21 cellular contexts compared by ENCODE assay signal in the genomic region with DNA sequence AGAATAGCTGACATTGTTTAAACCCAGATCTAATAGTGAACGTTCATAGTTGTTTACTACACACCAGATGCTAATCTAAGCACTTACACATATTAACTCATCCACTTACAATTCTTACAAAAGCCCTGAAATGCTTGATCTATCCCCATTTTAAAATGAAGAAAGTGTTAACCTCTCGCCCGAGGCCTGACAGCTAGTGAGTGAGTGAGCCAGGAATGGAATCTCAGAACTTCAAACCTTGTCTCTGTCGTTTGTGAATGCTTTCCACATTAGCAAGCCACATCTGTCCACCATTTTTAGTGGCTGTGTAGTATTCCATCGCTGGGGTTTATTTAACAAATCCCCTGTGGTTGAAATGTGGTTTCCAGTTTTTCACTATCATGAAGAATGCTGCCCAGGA.
"Had no signal": no experiment of that assay in that cellular context is flagged by ENCODE, and none has a peak within 500 bp of the region (broad histone marks: within the 10 kb centered on the region; RNA-seq: fewer than 3 reads in every experiment).

No MANE protein-coding gene starts in this region.

- H3K27ac ChIP-seq: body of pancreas, cardiac muscle cell, colonic mucosa, right lobe of liver, tibial artery had no signal

- H3K4me1 ChIP-seq: body of pancreas, colonic mucosa, right lobe of liver had no signal

- ATAC-seq: activated CD4-positive, alpha-beta T cell treated with anti-CD3 and anti-CD28 coated beads for 36 hours; activated CD8-positive, alpha-beta memory T cell treated with anti-CD3 and anti-CD28 coated beads, Interleukin-2, amount 10 ng/mL, durations not matched to agents 7 days and 5 days; activated CD8-positive, alpha-beta T cell treated with anti-CD3 and anti-CD28 coated beads, Interleukin-2, amount 10 ng/mL, durations not matched to agents 7 days and 5 days; activated naive CD4-positive, alpha-beta T cell treated with anti-CD3 and anti-CD28 coated beads, Interleukin-2, amount 50 U/mL, for 72 hours; natural killer cell; stimulated activated memory B cell treated with anti-CD40 and anti-IgM and Interleukin-4, amounts not matched to agents 10 μg/mL and 1 μg/mL and 100 μg/mL, for 72 hours; stimulated activated naive CD8-positive, alpha-beta T cell treated with anti-CD3 and anti-CD28 coated beads, Interleukin-15, amount 100 ng/mL, for 72 hours had no signal

- H3K4me3 ChIP-seq: body of pancreas, cardiac muscle cell, colonic mucosa, right lobe of liver, skin epidermis, tibial artery had no signal

- H3K27me3 ChIP-seq: body of pancreas, cardiac muscle cell, colonic mucosa, right lobe of liver, tibial artery had no signal

- H3K36me3 ChIP-seq: cardiac muscle cell, colonic mucosa, right lobe of liver, tibial artery had no signal

- DNase-seq: activated CD4-positive, alpha-beta T cell treated with anti-CD3 and anti-CD28 coated beads for 36 hours; activated CD4-positive, CD25-positive, alpha-beta regulatory T cell; activated CD8-positive, alpha-beta memory T cell treated with anti-CD3 and anti-CD28 coated beads, Interleukin-2, amount 10 ng/mL, durations not matched to agents 7 days and 5 days; activated CD8-positive, alpha-beta T cell treated with anti-CD3 and anti-CD28 coated beads, Interleukin-2, amount 10 ng/mL, durations not matched to agents 7 days and 5 days; activated naive CD4-positive, alpha-beta T cell; activated T-cell treated with anti-CD3 and anti-CD28 coated beads, Interleukin-2, amount 50 U/mL, for 48 hours; cerebellar nuclear complex; colonic mucosa; effector memory CD4-positive, alpha-beta T cell; foreskin fibroblast; natural killer cell; posterior cingulate gyrus; stimulated activated CD4-positive, alpha-beta T cell treated with anti-CD3 and anti-CD28 coated beads, Interleukin-4, amount 100 ng/mL, for 24 hours; stimulated activated naive CD8-positive, alpha-beta T cell treated with anti-CD3 and anti-CD28 coated beads, Interleukin-15, amount 100 ng/mL, for 72 hours had no signal

- H3K9me3 ChIP-seq: body of pancreas, colonic mucosa, right lobe of liver had no signal
